In genomic region chr9:94922098-94922607, GRCh38 we compare ENCODE assay signal across 8 cellular contexts.
DNase-seq lines count a peak whose midpoint lies in the region; ATAC-seq, FAIRE-seq and TF ChIP-seq lines count a peak whose summit lies in the region.

No MANE protein-coding gene starts in this region.

- intact Hi-C loops in pancreas (cut with DNase I) = no loop called here

- no peak overlapping the region for H3K4me3 ChIP-seq in fibroblast of lung (replicated peaks in 1 of 4; ENCODE audit: control extremely low read depth in 1 of 4, insufficient read depth in 1 of 4, low read depth in 3 of 4, low read length in 4 of 4)
- no peak overlapping the region for H3K4me3 ChIP-seq in pancreas

- ATAC-seq in pancreas (peak; percentile 41 to 80 (median 68)), HG02870 (IDR thresholded peaks at IDR 0.05; ENCODE audit: unreplicated experiment) (no peak), HG02938 (IDR thresholded peaks at IDR 0.05; ENCODE audit: unreplicated experiment) (no peak)

- no peaks in the 10 kb centered on the region for H3K79me2 ChIP-seq in fibroblast of lung (ENCODE audit: control insufficient read depth, insufficient read depth, low read length)

- peak; percentile 90 for FAIRE-seq in RCC 7860 (lab: Jason Lieb, UNC)
- no peak for FAIRE-seq in pancreas (lab: Jason Lieb, UNC)

- H3K27ac ChIP-seq in fibroblast of lung (ENCODE audit: insufficient read depth, low read length) (peak overlapping the region; percentile 91), pancreas (peak overlapping the region in 3 of 4 donors; percentile 24 to 50 (median 48))

- no peaks in the 10 kb centered on the region for H4K20me1 ChIP-seq in fibroblast of lung (ENCODE audit: control insufficient read depth, extremely low read depth, insufficient read depth, low read length)

- H3K36me3 ChIP-seq in fibroblast of lung (ENCODE audit: control insufficient read depth, insufficient read depth, low read length) (no peaks in the 10 kb centered on the region), pancreas (no peaks in the 10 kb centered on the region)

- DNase-seq in Daoy (ENCODE audit: low read depth) = peak; percentile 92
- peak; percentile 96 for DNase-seq in RCC 7860 (ENCODE audit: low spot score)
- peak; percentile 90 to 100 for DNase-seq in fibroblast of lung (ENCODE audit: low read depth in 2 of 2)
- peak in 1 of 6 donors; percentile 40 for DNase-seq in pancreas
- DNase-seq in NCI-H187 (lab: John Stamatoyannopoulos, UW) = no peak
- no peak for DNase-seq in DMS153 treated with DMSO at 0.1 percent for 48 hours (lab: John Stamatoyannopoulos, UW; ENCODE audit: unreplicated experiment)

- no peak overlapping the region for H3K9ac ChIP-seq in fibroblast of lung (ENCODE audit: insufficient read depth, low read length)

- TF ChIP-seq CTCF in fibroblast of lung (conservative IDR thresholded peaks at IDR 0.05 in 1 of 2, IDR thresholded peaks at IDR 0.05 in 1 of 2; ENCODE audit: low read depth in 1 of 2, low read length in 2 of 2) (no peak), pancreas (IDR thresholded peaks at IDR 0.05) (no peak)

- peaks cover 25% of the 10 kb centered on the region for H3K4me1 ChIP-seq in fibroblast of lung (ENCODE audit: control insufficient read depth, extremely low read depth, insufficient read depth, low read length)
- peaks cover 0 to 8% (median 0%) of the 10 kb centered on the region in 3 donors for H3K4me1 ChIP-seq in pancreas

- no peaks in the 10 kb centered on the region for H3K27me3 ChIP-seq in fibroblast of lung (ENCODE audit: control insufficient read depth, insufficient read depth, low read length)
- no peaks in the 10 kb centered on the region for H3K27me3 ChIP-seq in pancreas

- H2AFZ ChIP-seq in fibroblast of lung (ENCODE audit: low read length) = no peak overlapping the region

- H3K4me2 ChIP-seq in fibroblast of lung (ENCODE audit: extremely low read depth, insufficient read depth, low read length) = peak overlapping the region; percentile 26

- H3K9me3 ChIP-seq in fibroblast of lung (ENCODE audit: control insufficient read depth, insufficient read depth, low read depth, low read length) (no peaks in the 10 kb centered on the region), pancreas (no peaks in the 10 kb centered on the region)

- 61 to 63% methylated on average over 10 of the region's 10 CpGs for WGBS in pancreas, 2 donors

Comparison
In these comparisons a context has a peak if more than half of its experiments do, and no peak if none do; other contexts are left out.
1. DNase-seq: peak in Daoy (single experiment), RCC 7860 (single experiment) and fibroblast of lung (2 of 2); none in NCI-H187 (0 of 2) and DMS153 treated with DMSO at 0.1 percent for 48 hours (single experiment).
2. ATAC-seq: peak in pancreas (4 of 4); none in HG02870 (single experiment) and HG02938 (single experiment).